9 cellular contexts compared by ENCODE assay signal in the genomic region with DNA sequence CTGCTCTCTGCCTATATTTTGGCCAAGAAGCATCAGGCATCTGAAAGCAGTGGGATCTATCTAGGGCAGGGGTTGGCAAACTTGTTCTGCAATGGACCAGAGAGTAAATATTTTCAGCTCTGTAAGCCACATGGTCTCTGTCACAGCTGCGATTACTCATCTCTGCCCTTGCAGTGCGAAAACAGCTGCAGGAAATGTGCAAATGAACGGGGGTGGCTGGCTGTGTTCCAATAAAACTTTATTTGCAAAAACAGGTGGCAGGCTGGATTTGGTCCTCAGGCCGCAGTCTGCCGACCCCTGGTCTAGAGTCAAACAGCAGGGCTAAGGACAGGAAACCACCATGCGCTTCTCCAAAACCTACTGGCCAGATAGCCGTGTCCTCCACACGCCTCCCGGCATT. TPM values are rescaled to one million over a fixed set of nuclear protein-coding genes. Genes with fewer than 3 reads are reported as not detected.
DNase-seq lines count a peak whose midpoint lies in the region; ATAC-seq and TF ChIP-seq lines count a peak whose summit lies in the region.
"Had no signal": no experiment of that assay in that cellular context is flagged by ENCODE, and none has a peak within 500 bp of the region (broad histone marks: within the 10 kb centered on the region; RNA-seq: fewer than 3 reads in every experiment).

No MANE protein-coding gene starts in this region.

- TF ChIP-seq CTCF in GM10266 (IDR thresholded peaks at IDR 0.05; ENCODE audit: control insufficient read depth, insufficient read depth, low read depth, missing control alignments) (no peak), fibroblast of pulmonary artery (IDR thresholded peaks at IDR 0.05; ENCODE audit: low read length, missing control alignments) (no peak), glutamatergic neuron (IDR thresholded peaks at IDR 0.05; ENCODE audit: partially characterized antibody, unreplicated experiment) (no peak)

- H3K4me3 Mint-ChIP-seq in glutamatergic neuron (ENCODE audit: unreplicated experiment), result no peak overlapping the region
- H3K4me3 Mint-ChIP-seq: dendritic cell treated with granulocyte-macrophage colony-stimulating factor and Interleukin-4, amounts not matched to agents 40 ng/mL and 50 ng/mL, for 4 days had no signal

- peak; percentile 91 for ATAC-seq in GM21723 (IDR thresholded peaks at IDR 0.05; ENCODE audit: unreplicated experiment)

- peaks cover 2% of the 10 kb centered on the region for H3K9me3 Mint-ChIP-seq in glutamatergic neuron (ENCODE audit: unreplicated experiment)
- H3K9me3 Mint-ChIP-seq: dendritic cell treated with granulocyte-macrophage colony-stimulating factor and Interleukin-4, amounts not matched to agents 40 ng/mL and 50 ng/mL, for 4 days had no signal

- peaks cover 6% of the 10 kb centered on the region for H3K27me3 Mint-ChIP-seq in glutamatergic neuron (ENCODE audit: unreplicated experiment)
- H3K27me3 Mint-ChIP-seq: dendritic cell treated with granulocyte-macrophage colony-stimulating factor and Interleukin-4, amounts not matched to agents 40 ng/mL and 50 ng/mL, for 4 days had no signal

- H3K4me1 Mint-ChIP-seq in glutamatergic neuron (ENCODE audit: low read depth, unreplicated experiment), result peaks cover 13% of the 10 kb centered on the region

- no peak overlapping the region for H3K4me3 ChIP-seq in fibroblast of pulmonary artery (replicated peaks; ENCODE audit: low read depth, low read length)

- peak; percentile 70 for DNase-seq in GM10266 (ENCODE audit: extremely low spot score)
- DNase-seq in NCI-H1694 (lab: John Stamatoyannopoulos, UW), result peak; percentile 23
- peak; percentile 93 for DNase-seq in fibroblast of pulmonary artery (ENCODE audit: low read depth)
- peak; percentile 72 for DNase-seq in smooth muscle cell of the brain vasculature (ENCODE audit: low read depth, low spot score)
- no peak for DNase-seq in NOMO-1 treated with DMSO at 0.1 percent for 48 hours (lab: John Stamatoyannopoulos, UW; ENCODE audit: unreplicated experiment)
- no peak for DNase-seq in glutamatergic neuron
- DNase-seq in activated CD4-positive, alpha-beta T cell treated with anti-CD3 and anti-CD28 coated beads for 1 hour, result no peak

- H3K36me3 Mint-ChIP-seq in glutamatergic neuron (ENCODE audit: unreplicated experiment), result no peaks in the 10 kb centered on the region

- no peak overlapping the region for H3K27ac Mint-ChIP-seq in glutamatergic neuron (ENCODE audit: unreplicated experiment)
- H3K27ac Mint-ChIP-seq: dendritic cell treated with granulocyte-macrophage colony-stimulating factor and Interleukin-4, amounts not matched to agents 40 ng/mL and 50 ng/mL, for 4 days had no signal

RNA-seq across cellular contexts. Expression of a gene that starts 48.6 kb away (rescaled TPM):
- total RNA-seq in glutamatergic neuron (ENCODE audit: unreplicated experiment), result 23.8 TPM

RNA-seq across cellular contexts. Expression of a gene that starts 48.6 kb away (rescaled TPM):
- 23.3 TPM for total RNA-seq in glutamatergic neuron (ENCODE audit: unreplicated experiment)

Comparison
In these comparisons a context has a peak if more than half of its experiments do, and no peak if none do; other contexts are left out.
1. DNase-seq: peak in GM10266 (single experiment), NCI-H1694 (single experiment), fibroblast of pulmonary artery (single experiment) and smooth muscle cell of the brain vasculature (single experiment); none in NOMO-1 treated with DMSO at 0.1 percent for 48 hours (single experiment), glutamatergic neuron (single experiment) and activated CD4-positive, alpha-beta T cell treated with anti-CD3 and anti-CD28 coated beads for 1 hour (single experiment).